16 cellular contexts compared by ENCODE assay signal in genomic region chr4:87527446-87528240, GRCh38. TPM values are rescaled to one million over a fixed set of nuclear protein-coding genes. Genes with fewer than 3 reads are reported as not detected.
A peak's percentile ranks its signal among the peaks of the same experiment; 100 is the strongest.
DNase-seq lines count a peak whose midpoint lies in the region; ATAC-seq, FAIRE-seq and TF ChIP-seq lines count a peak whose summit lies in the region.
"Had no signal": no experiment of that assay in that cellular context is flagged by ENCODE, and none has a peak within 500 bp of the region (broad histone marks: within the 10 kb centered on the region; RNA-seq: fewer than 3 reads in every experiment).

No MANE protein-coding gene starts in this region.

- peak in 3 of 4 donors; percentile 13 to 41 (median 39) for ATAC-seq in heart left ventricle
- peak in 3 of 4 donors; percentile 62 to 86 (median 83) for ATAC-seq in pancreas
- ATAC-seq in HG03442 (IDR thresholded peaks at IDR 0.05; ENCODE audit: unreplicated experiment) = no peak
- ATAC-seq: A549; natural killer cell treated with Interleukin-12 subunit alpha and Interleukin-12 subunit beta and Interleukin-15 and Interleukin-18, amount 100 ng/mL, for 72 hours; Panc1; stimulated activated effector memory CD8-positive, alpha-beta T cell treated with anti-CD3 and anti-CD28 coated beads, Interleukin-12 subunit alpha, Interleukin-12 subunit beta, amount 100 ng/mL, for 72 hours had no signal

- FAIRE-seq in pancreas (lab: Jason Lieb, UNC) = no peak
- FAIRE-seq in GM12892 (lab: Jason Lieb, UNC) = no peak
- FAIRE-seq: A549, endothelial cell of umbilical vein had no signal

- H3K27ac ChIP-seq in heart left ventricle = peak overlapping the region; percentile 74 to 93 (median 84)
- H3K27ac ChIP-seq in pancreas = peak overlapping the region in 2 of 4 donors; percentile 48 to 51
- H3K27ac ChIP-seq in uterus = peak overlapping the region; percentile 95 to 99
- H3K27ac ChIP-seq: A549 had no signal

- DNase-seq in NCI-H2227 treated with DMSO at 0.1 percent for 48 hours (lab: John Stamatoyannopoulos, UW) (peak; percentile 5), NCI-H2227 (lab: John Stamatoyannopoulos, UW; ENCODE audit: unreplicated experiment) (no peak), heart left ventricle (peak in 2 of 5 donors; percentile 29 to 32), pancreas (no peak), uterus (peak; percentile 50 to 63), GM12892 (ENCODE audit: insufficient read length) (no peak), SW 1271 (lab: John Stamatoyannopoulos, UW) (no peak)
- DNase-seq: activated CD8-positive, alpha-beta memory T cell treated with anti-CD3 and anti-CD28 coated beads, Interleukin-2, amount 50 U/mL, for 4 hours; Calu3; NCI-H187 had no signal

- H3K36me3 ChIP-seq in heart left ventricle (peaks cover 0 to 17% (median 0%) of the 10 kb centered on the region in 9 donors), pancreas (no peaks in the 10 kb centered on the region), uterus (no peaks in the 10 kb centered on the region)

- peak in 1 of 2 donors; percentile 47 for TF ChIP-seq POLR2A in heart left ventricle (IDR thresholded peaks at IDR 0.05)
- peak; percentile 34 to 62 for TF ChIP-seq POLR2A in uterus (IDR thresholded peaks at IDR 0.05)
- no peak for TF ChIP-seq POLR2A in GM12892 (IDR thresholded peaks at IDR 0.05; ENCODE audit: low read depth, low read length)

- no peaks in the 10 kb centered on the region for H3K27me3 ChIP-seq in heart left ventricle
- H3K27me3 ChIP-seq in pancreas = no peaks in the 10 kb centered on the region
- H3K27me3 ChIP-seq in uterus = no peaks in the 10 kb centered on the region

- H3K4me1 ChIP-seq in heart left ventricle = peaks cover 0 to 62% (median 38%) of the 10 kb centered on the region in 12 donors
- peaks cover 0 to 9% (median 0%) of the 10 kb centered on the region in 3 donors for H3K4me1 ChIP-seq in pancreas
- peaks cover 0 to 14% of the 10 kb centered on the region in 2 donors for H3K4me1 ChIP-seq in uterus
- H3K4me1 ChIP-seq: A549 had no signal

- H3K4me3 ChIP-seq in heart left ventricle = peak overlapping the region; percentile 5 to 64 (median 60)
- H3K4me3 ChIP-seq in pancreas = peak overlapping the region in 2 of 4 donors; percentile 0 to 14
- peak overlapping the region; percentile 43 to 51 for H3K4me3 ChIP-seq in uterus
- H3K4me3 ChIP-seq: A549 had no signal

- H3K9me3 ChIP-seq in heart left ventricle = peaks cover 0 to 14% (median 4%) of the 10 kb centered on the region in 12 donors
- no peaks in the 10 kb centered on the region for H3K9me3 ChIP-seq in pancreas
- no peaks in the 10 kb centered on the region for H3K9me3 ChIP-seq in uterus
- H3K9me3 ChIP-seq: A549 had no signal

- WGBS in heart left ventricle, 4 donors = 10 to 37% (median 26%) methylated on average over 2 of the region's 2 CpGs
- WGBS in pancreas, 2 donors = 16 to 29% methylated on average over 2 of the region's 2 CpGs

- TF ChIP-seq CTCF in heart left ventricle (IDR thresholded peaks at IDR 0.05) = no peak
- TF ChIP-seq CTCF in pancreas (IDR thresholded peaks at IDR 0.05) = no peak
- TF ChIP-seq CTCF in uterus (IDR thresholded peaks at IDR 0.05) = no peak

- intact Hi-C loops in heart left ventricle (cut with DNase I) (loop anchor here in 5 of 10 donors (2.0 to 5.0 kb wide), 3 partner anchors 35 to 40 kb away; no protein-coding TSS in a partner anchor), pancreas (cut with DNase I) (no loop called here), uterus (cut with DNase I; ENCODE audit: low total_unique reads) (no loop called here)

RNA-seq across cellular contexts. Expression of gene SPARCL1, which starts 1.5 kb away (rescaled TPM):
- total RNA-seq in heart left ventricle (100 to 1,000 TPM; 163 to 829 (median 250) TPM), pancreas (10 to 100 TPM; 19.6 to 77.0 (median 37.2) TPM), uterus (1,000 to 10,000 TPM; 1,025 to 1,777 (median 1,327) TPM)
- polyA plus RNA-seq in heart left ventricle (100 to 1,000 TPM; 215 to 400 TPM), pancreas (10 to 100 TPM; 21.7 to 39.1 TPM)
- not detected for polyA plus RNA-seq in GM12892 (2012; ENCODE audit: missing spikeins)
- total RNA-seq: Calu3; endothelial cell of umbilical vein; natural killer cell treated with Interleukin-12 subunit alpha and Interleukin-12 subunit beta and Interleukin-15 and Interleukin-18, amount 100 ng/mL, for 72 hours had no signal
- polyA plus RNA-seq: A549, endothelial cell of umbilical vein had no signal

Comparison
In these comparisons a context has a peak if more than half of its experiments do, and no peak if none do; other contexts are left out.
1. DNase-seq: peak in NCI-H2227 treated with DMSO at 0.1 percent for 48 hours (single experiment) and uterus (2 of 2); none in NCI-H2227 (single experiment), pancreas (0 of 6), GM12892 (single experiment) and SW 1271 (0 of 2).